Comparison of ENCODE assay signal across 14 cellular contexts in the genomic region with DNA sequence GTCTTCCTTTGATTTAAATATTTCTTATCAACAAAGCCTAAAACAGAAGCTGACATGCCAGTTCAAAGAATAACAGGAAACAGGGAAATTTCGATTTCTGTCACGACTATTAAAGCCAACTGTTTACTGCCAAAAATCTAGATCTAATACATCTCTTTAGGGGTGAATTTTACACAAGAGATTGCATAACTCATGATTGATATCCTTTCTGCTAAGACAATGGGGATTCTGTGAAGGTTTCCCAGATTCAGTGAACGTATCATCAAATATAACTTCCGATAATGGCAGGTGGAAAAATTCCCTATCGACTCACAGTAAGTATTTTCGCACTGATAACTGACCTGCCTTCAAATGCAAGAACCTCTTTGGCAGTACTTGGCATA. TPM values are rescaled to one million over a fixed set of nuclear protein-coding genes. Genes with fewer than 3 reads are reported as not detected.
DNase-seq lines count a peak whose midpoint lies in the region; ATAC-seq and TF ChIP-seq lines count a peak whose summit lies in the region.
"Had no signal": no experiment of that assay in that cellular context is flagged by ENCODE, and none has a peak within 500 bp of the region (broad histone marks: within the 10 kb centered on the region; RNA-seq: fewer than 3 reads in every experiment).

No MANE protein-coding gene starts in this region.

- peaks cover 21% of the 10 kb centered on the region for H3K4me1 ChIP-seq in CD8-positive, alpha-beta memory T cell (ENCODE audit: insufficient read depth, low read length)
- H3K4me1 ChIP-seq in GM23338 (ENCODE audit: insufficient read depth) (0 out of 2 replicates have a peak, but pooled peaks cover 3% of the 10 kb centered on the region), mesenchymal stem cell (ENCODE audit: control insufficient read depth, insufficient read depth, low read depth, low read length) (peaks cover 1% of the 10 kb centered on the region)

- no peak overlapping the region for H2BK12ac ChIP-seq in mesenchymal stem cell (ENCODE audit: low read length in 2 of 2)

- ATAC-seq in GM23338 = no peak
- ATAC-seq in activated CD8-positive, alpha-beta T cell treated with anti-CD3 and anti-CD28 coated beads, Interleukin-2, amount 10 ng/mL, durations not matched to agents 7 days and 5 days = no peak
- no peak for ATAC-seq in GM21360 (IDR thresholded peaks at IDR 0.05; ENCODE audit: unreplicated experiment)
- ATAC-seq in GM21447 (IDR thresholded peaks at IDR 0.05; ENCODE audit: unreplicated experiment) = no peak

- H3K27me3 ChIP-seq in CD8-positive, alpha-beta memory T cell (ENCODE audit: insufficient read depth, low read length, poor library complexity, severe bottlenecking) = no peaks in the 10 kb centered on the region
- H3K27me3 ChIP-seq in GM23338 (ENCODE audit: insufficient read depth) = no peaks in the 10 kb centered on the region
- no peaks in the 10 kb centered on the region for H3K27me3 ChIP-seq in mesenchymal stem cell (ENCODE audit: control insufficient read depth in 1 of 2, insufficient read depth in 1 of 2, low read length in 2 of 2)
- H3K27me3 ChIP-seq: cardiac muscle cell had no signal

- no peak overlapping the region for H2AK5ac ChIP-seq in mesenchymal stem cell (ENCODE audit: low read length, severe bottlenecking)

- no peaks in the 10 kb centered on the region for H3K36me3 Mint-ChIP-seq in CD8-positive, alpha-beta memory T cell
- H3K36me3 Mint-ChIP-seq in GM23338 (ENCODE audit: low read depth) = no peaks in the 10 kb centered on the region; the same call in 2 of the 3 replicates
- H3K36me3 Mint-ChIP-seq in activated CD8-positive, alpha-beta T cell treated with anti-CD3 and anti-CD28 coated beads, Interleukin-2, amount 10 ng/mL, durations not matched to agents 7 days and 5 days (ENCODE audit: low read depth) = peaks cover 5% of the 10 kb centered on the region

- no peak overlapping the region for H3K4me3 ChIP-seq in CD8-positive, alpha-beta memory T cell (ENCODE audit: low read length)
- H3K4me3 ChIP-seq in GM23338 = no peak overlapping the region
- no peak overlapping the region for H3K4me3 ChIP-seq in mesenchymal stem cell (ENCODE audit: insufficient read depth in 1 of 2, low read depth in 1 of 2, low read length in 2 of 2)
- H3K4me3 ChIP-seq: cardiac muscle cell, left ventricle myocardium inferior had no signal

- H2AFZ ChIP-seq in GM23338 = no peak overlapping the region
- no peak overlapping the region for H2AFZ ChIP-seq in mesenchymal stem cell (ENCODE audit: low read depth, low read length)

- H3K14ac ChIP-seq in mesenchymal stem cell (ENCODE audit: low read length in 2 of 2) = no peak overlapping the region

- DNase-seq in CD8-positive, alpha-beta memory T cell = no peak
- DNase-seq in GM23338 (ENCODE audit: low spot score) (no peak), mesenchymal stem cell (no peak)
- DNase-seq in activated CD8-positive, alpha-beta T cell treated with anti-CD3 and anti-CD28 coated beads, Interleukin-2, amount 10 ng/mL, durations not matched to agents 7 days and 5 days = no peak
- no peak for DNase-seq in effector CD8-positive, alpha-beta T cell (lab: John Stamatoyannopoulos, UW)
- no peak for DNase-seq in activated CD4-positive, alpha-beta T cell treated with anti-CD3 and anti-CD28 coated beads, Interleukin-2, amount 50 U/mL, for 4 hours
- DNase-seq: activated T-cell treated with anti-CD3 and anti-CD28 coated beads for 4 hours, left ventricle myocardium inferior, NCI-H2029 treated with DMSO at 0.1 percent for 48 hours, trophoblast cell had no signal

- H3K4me1 Mint-ChIP-seq in CD8-positive, alpha-beta memory T cell = peaks cover 20 to 30% (median 23%) of the 10 kb centered on the region in 3 donors
- H3K4me1 Mint-ChIP-seq in GM23338 = no peaks in the 10 kb centered on the region; the same call in 2 of the 3 replicates
- H3K4me1 Mint-ChIP-seq in activated CD8-positive, alpha-beta T cell treated with anti-CD3 and anti-CD28 coated beads, Interleukin-2, amount 10 ng/mL, durations not matched to agents 7 days and 5 days (ENCODE audit: low read depth) = peaks cover 29% of the 10 kb centered on the region

- H3K27me3 Mint-ChIP-seq in CD8-positive, alpha-beta memory T cell = no peaks in the 10 kb centered on the region
- no peaks in the 10 kb centered on the region for H3K27me3 Mint-ChIP-seq in GM23338 (ENCODE audit: insufficient read depth, low read depth, poor library complexity)
- H3K27me3 Mint-ChIP-seq in activated CD8-positive, alpha-beta T cell treated with anti-CD3 and anti-CD28 coated beads, Interleukin-2, amount 10 ng/mL, durations not matched to agents 7 days and 5 days (ENCODE audit: low read depth) = no peaks in the 10 kb centered on the region

- H2BK5ac ChIP-seq in mesenchymal stem cell (ENCODE audit: low read depth, low read length, poor library complexity, severe bottlenecking) = no peak overlapping the region

- H3K9me2 ChIP-seq in GM23338 (ENCODE audit: insufficient read depth) = no peaks in the 10 kb centered on the region

- H3K27ac ChIP-seq in CD8-positive, alpha-beta memory T cell (ENCODE audit: low read depth, low read length) = no peak overlapping the region
- peak overlapping the region; percentile 29 for H3K27ac ChIP-seq in GM23338 (ENCODE audit: low read depth)
- peak overlapping the region; percentile 35 for H3K27ac ChIP-seq in mesenchymal stem cell (ENCODE audit: low read length, poor library complexity, severe bottlenecking)
- H3K27ac ChIP-seq: cardiac muscle cell, left ventricle myocardium inferior had no signal

- no peak overlapping the region for H3K4me2 ChIP-seq in GM23338
- no peak overlapping the region for H3K4me2 ChIP-seq in mesenchymal stem cell (ENCODE audit: low read length, poor library complexity, severe bottlenecking)

- no peaks in the 10 kb centered on the region for H3F3A ChIP-seq in GM23338 (replicated peaks; ENCODE audit: low read depth)

- H3K18ac ChIP-seq in mesenchymal stem cell (ENCODE audit: low read depth in 1 of 2, low read length in 2 of 2) = no peak overlapping the region

- no peak overlapping the region for H2BK120ac ChIP-seq in mesenchymal stem cell (ENCODE audit: low read depth, low read length)

- peaks cover 13% of the 10 kb centered on the region for H3K79me1 ChIP-seq in mesenchymal stem cell (replicated peaks; ENCODE audit: low read length, poor library complexity, severe bottlenecking)

- H4K91ac ChIP-seq in mesenchymal stem cell (ENCODE audit: low read length) = no peak overlapping the region

- POLR2A ChIA-PET in CD8-positive, alpha-beta memory T cell (lab: Charles Lee) = no interaction called here
- POLR2A ChIA-PET in activated CD8-positive, alpha-beta T cell treated with anti-CD3 and anti-CD28 coated beads, Interleukin-2, amount 10 ng/mL, durations not matched to agents 7 days and 5 days (lab: Charles Lee) = interaction anchor here (0.8 to 2.0 kb wide), 4 partner anchors 52 to 317 kb away, joined by 4 to 11 read pairs (median 7); partner anchors contain the start of genes CCDC28A and HEBP2

- H4K8ac ChIP-seq in mesenchymal stem cell (ENCODE audit: low read length) = no peak overlapping the region

- CTCF ChIA-PET in CD8-positive, alpha-beta memory T cell (lab: Charles Lee) = interaction anchor here (2.1 kb wide), 1 partner anchor 26 kb away, joined by 10 read pairs; no protein-coding TSS in a partner anchor
- CTCF ChIA-PET in activated CD8-positive, alpha-beta T cell treated with anti-CD3 and anti-CD28 coated beads, Interleukin-2, amount 10 ng/mL, durations not matched to agents 7 days and 5 days (lab: Charles Lee) = interaction anchor here (1.0 to 2.4 kb wide), 9 partner anchors 15 to 61 kb away, joined by 3 to 24 read pairs (median 8); partner anchors contain the start of gene HEBP2

- H3K9me3 ChIP-seq in CD8-positive, alpha-beta memory T cell (ENCODE audit: low read length) = no peaks in the 10 kb centered on the region
- no peaks in the 10 kb centered on the region for H3K9me3 ChIP-seq in mesenchymal stem cell (ENCODE audit: control insufficient read depth, low read length)
- H3K9me3 ChIP-seq: left ventricle myocardium inferior had no signal

- no peak overlapping the region for H3K4ac ChIP-seq in mesenchymal stem cell (ENCODE audit: low read depth in 1 of 2, low read length in 2 of 2)

- no peaks in the 10 kb centered on the region for H3K36me3 ChIP-seq in CD8-positive, alpha-beta memory T cell (ENCODE audit: insufficient read depth, low read length)
- H3K36me3 ChIP-seq in GM23338 (ENCODE audit: insufficient read depth) = no peaks in the 10 kb centered on the region
- peaks cover 0 to 6% of the 10 kb centered on the region in 2 experiments for H3K36me3 ChIP-seq in mesenchymal stem cell (ENCODE audit: control insufficient read depth in 1 of 2, insufficient read depth in 2 of 2, low read depth in 1 of 2, low read length in 2 of 2)
- H3K36me3 ChIP-seq: cardiac muscle cell, left ventricle myocardium inferior had no signal

- H3K27ac Mint-ChIP-seq in CD8-positive, alpha-beta memory T cell = peak overlapping the region; percentile 32 to 91 (median 82)
- no peak overlapping the region for H3K27ac Mint-ChIP-seq in GM23338
- H3K27ac Mint-ChIP-seq in activated CD8-positive, alpha-beta T cell treated with anti-CD3 and anti-CD28 coated beads, Interleukin-2, amount 10 ng/mL, durations not matched to agents 7 days and 5 days = peak overlapping the region; percentile 91

- no peaks in the 10 kb centered on the region for H3K9me3 Mint-ChIP-seq in CD8-positive, alpha-beta memory T cell
- H3K9me3 Mint-ChIP-seq in GM23338 = no peaks in the 10 kb centered on the region
- peaks cover 5% of the 10 kb centered on the region for H3K9me3 Mint-ChIP-seq in activated CD8-positive, alpha-beta T cell treated with anti-CD3 and anti-CD28 coated beads, Interleukin-2, amount 10 ng/mL, durations not matched to agents 7 days and 5 days (ENCODE audit: insufficient read depth)

- H4K20me1 ChIP-seq in GM23338 (replicated peaks; ENCODE audit: insufficient read depth) = 0 out of 2 replicates have a peak, but pooled peaks cover 7% of the 10 kb centered on the region

- H3K9ac ChIP-seq in mesenchymal stem cell (ENCODE audit: low read length) = no peak overlapping the region

- H3K79me2 ChIP-seq in GM23338 (replicated peaks; ENCODE audit: insufficient read depth) = no peaks in the 10 kb centered on the region

- WGBS in mesenchymal stem cell = 96% methylated on average over 6 of the region's 6 CpGs

- peak overlapping the region; percentile 39 to 86 (median 63) for H3K4me3 Mint-ChIP-seq in CD8-positive, alpha-beta memory T cell
- no peak overlapping the region for H3K4me3 Mint-ChIP-seq in GM23338
- peak overlapping the region; percentile 58 for H3K4me3 Mint-ChIP-seq in activated CD8-positive, alpha-beta T cell treated with anti-CD3 and anti-CD28 coated beads, Interleukin-2, amount 10 ng/mL, durations not matched to agents 7 days and 5 days

- H3K23ac ChIP-seq in mesenchymal stem cell (ENCODE audit: low read length in 2 of 2) = no peak overlapping the region

- TF ChIP-seq CTCF in GM23338 (conservative IDR thresholded peaks at IDR 0.05; ENCODE audit: low read depth in 2 of 2) = no peak

- H2BK15ac ChIP-seq in mesenchymal stem cell (ENCODE audit: low read depth, poor library complexity, severe bottlenecking) = no peak overlapping the region

RNA-seq across cellular contexts. Expression of gene NHSL1, which starts 42.9 kb away (rescaled TPM):
- total RNA-seq in CD8-positive, alpha-beta memory T cell = under 1 TPM; 0.71 to 0.72 TPM
- not detected for polyA plus RNA-seq in CD8-positive, alpha-beta memory T cell
- 21.2 and 24.5 TPM in 2 replicates for total RNA-seq in GM23338 (2014; rRNA removed; shearing (Covaris generic))
- polyA plus RNA-seq in GM23338 (2016; fragmentation: Nextera tagmentation; extraction: Ambion mirVana) = 10.5 and 11.2 TPM in 2 replicates
- under 1 TPM; 0.13 to 0.34 TPM for total RNA-seq in activated CD8-positive, alpha-beta T cell treated with anti-CD3 and anti-CD28 coated beads, Interleukin-2, amount 10 ng/mL, durations not matched to agents 7 days and 5 days
- 16.1 TPM for polyA plus RNA-seq in mesenchymal stem cell (2013, experiment 1 of 2)
- polyA plus RNA-seq in mesenchymal stem cell (2013, experiment 2 of 2) = 16.4 TPM
- polyA plus RNA-seq: IgD-negative memory B cell had no signal

RNA-seq across cellular contexts. Expression of gene HEBP2, which starts 52.4 kb away (rescaled TPM):
- total RNA-seq in CD8-positive, alpha-beta memory T cell = 10 to 100 TPM; 27.2 to 27.5 TPM
- 42.0 TPM for polyA plus RNA-seq in CD8-positive, alpha-beta memory T cell
- 14.7 and 25.6 TPM in 2 replicates for total RNA-seq in GM23338 (2014; rRNA removed; shearing (Covaris generic))
- polyA plus RNA-seq in GM23338 (2016; fragmentation: Nextera tagmentation; extraction: Ambion mirVana) = 118 and 127 TPM in 2 replicates
- 10 to 100 TPM; 40.8 to 43.5 TPM for total RNA-seq in activated CD8-positive, alpha-beta T cell treated with anti-CD3 and anti-CD28 coated beads, Interleukin-2, amount 10 ng/mL, durations not matched to agents 7 days and 5 days
- polyA plus RNA-seq in mesenchymal stem cell (2013, experiment 1 of 2) = 128 TPM
- 140 TPM for polyA plus RNA-seq in mesenchymal stem cell (2013, experiment 2 of 2)

Comparison
In these comparisons a context has a peak if more than half of its experiments do, and no peak if none do; other contexts are left out.
1. RNA of gene NHSL1, which starts 42.9 kb away (total RNA-seq): 21.2 to 24.5 TPM in GM23338; 0.71 to 0.72 TPM in CD8-positive, alpha-beta memory T cell and 0.13 to 0.34 TPM in activated CD8-positive, alpha-beta T cell treated with anti-CD3 and anti-CD28 coated beads, Interleukin-2, amount 10 ng/mL, durations not matched to agents 7 days and 5 days; every median in the first group is over 10 times any median in the second.